Comparison of ENCODE assay signal across 1 cellular context in genomic region chr3:52236424-52236886, GRCh38.
TF ChIP-seq lines count a peak whose summit lies in the region.

No MANE protein-coding gene starts in this region.

TF ChIP-seq in A549, 52 proteins besides CTCF, POLR2A, EP300 and RAD21 (continued from another document):
- TF ChIP-seq PBX3 (IDR thresholded peaks at IDR 0.05) (no peak), RFX5 (IDR thresholded peaks at IDR 0.05) (no peak), FOSL2 (IDR thresholded peaks at IDR 0.05) (no peak), FOSL2 (CRISPR knock-in tag; IDR thresholded peaks at IDR 0.05) (no peak), HES2 (IDR thresholded peaks at IDR 0.05) (no peak), HOXB13 (CRISPR knock-in tag; IDR thresholded peaks at IDR 0.05; ENCODE audit: low read depth) (no peak), MAFK (IDR thresholded peaks at IDR 0.05; ENCODE audit: partially characterized antibody) (no peak), RNF2 (IDR thresholded peaks at IDR 0.05; ENCODE audit: borderline replicate concordance, low read depth) (no peak), EHF (CRISPR knock-in tag; IDR thresholded peaks at IDR 0.05) (no peak), TFCP2L1 (CRISPR knock-in tag; IDR thresholded peaks at IDR 0.05) (no peak), MAZ (IDR thresholded peaks at IDR 0.05; ENCODE audit: borderline replicate concordance, low read depth, low read length) (no peak)
